11 cellular contexts compared by ENCODE assay signal in the genomic region with DNA sequence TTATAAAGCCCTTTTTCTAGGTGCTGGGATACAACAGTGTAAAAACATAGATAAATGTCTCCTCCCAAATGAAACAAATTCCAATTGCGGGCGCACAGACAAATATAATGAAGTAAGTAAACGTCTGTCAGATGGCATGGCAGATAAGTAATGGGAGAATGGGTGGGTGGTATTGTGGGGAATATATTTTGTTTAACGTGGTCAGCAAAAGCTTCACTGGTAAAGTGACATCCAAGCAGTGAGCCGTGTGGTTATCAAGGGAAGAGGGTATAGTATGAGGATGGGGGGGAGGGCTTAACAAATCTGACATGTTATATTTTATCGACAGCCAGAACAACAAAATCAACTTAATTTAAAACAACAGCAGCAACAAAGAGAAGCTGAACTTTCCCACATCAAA. TPM values are rescaled to one million over a fixed set of nuclear protein-coding genes. Genes with fewer than 3 reads are reported as not detected.
A peak's percentile ranks its signal among the peaks of the same experiment; 100 is the strongest.
DNase-seq lines count a peak whose midpoint lies in the region; ATAC-seq and TF ChIP-seq lines count a peak whose summit lies in the region.
"Had no signal": no experiment of that assay in that cellular context is flagged by ENCODE, and none has a peak within 500 bp of the region (broad histone marks: within the 10 kb centered on the region; RNA-seq: fewer than 3 reads in every experiment).

No MANE protein-coding gene starts in this region.

- H3K27ac ChIP-seq in upper lobe of left lung (no peak overlapping the region), foreskin keratinocyte (no peak overlapping the region)

- H3K36me3 Mint-ChIP-seq in activated CD8-positive, alpha-beta memory T cell treated with anti-CD3 and anti-CD28 coated beads, Interleukin-2, amount 10 ng/mL, durations not matched to agents 7 days and 5 days, result peaks cover 15% of the 10 kb centered on the region
- H3K36me3 Mint-ChIP-seq in endothelial cell (ENCODE audit: low read depth, unreplicated experiment), result no peaks in the 10 kb centered on the region

- H3K4me1 ChIP-seq in upper lobe of left lung (peaks cover 7 to 18% (median 12%) of the 10 kb centered on the region in 4 donors), foreskin keratinocyte (peaks cover 5% of the 10 kb centered on the region)

- TF ChIP-seq EP300 in upper lobe of left lung (IDR thresholded peaks at IDR 0.05), result no peak

- peaks cover 11% of the 10 kb centered on the region for H3K4me1 Mint-ChIP-seq in activated CD8-positive, alpha-beta memory T cell treated with anti-CD3 and anti-CD28 coated beads, Interleukin-2, amount 10 ng/mL, durations not matched to agents 7 days and 5 days
- peaks cover 2% of the 10 kb centered on the region for H3K4me1 Mint-ChIP-seq in endothelial cell (ENCODE audit: unreplicated experiment)
- peaks cover 7% of the 10 kb centered on the region for H3K4me1 Mint-ChIP-seq in stimulated activated naive CD8-positive, alpha-beta T cell treated with anti-CD3 and anti-CD28 coated beads, Interleukin-15, amount 100 ng/mL, for 72 hours

- no peak for TF ChIP-seq POLR2A in upper lobe of left lung (IDR thresholded peaks at IDR 0.05)

- CTCF ChIA-PET in activated CD8-positive, alpha-beta memory T cell treated with anti-CD3 and anti-CD28 coated beads, Interleukin-2, amount 10 ng/mL, durations not matched to agents 7 days and 5 days (lab: Charles Lee), result interaction anchor here (1.4 to 1.6 kb wide), 2 partner anchors 40 to 48 kb away, joined by 6 to 8 read pairs; no protein-coding TSS in a partner anchor

- H3K27me3 Mint-ChIP-seq in activated CD8-positive, alpha-beta memory T cell treated with anti-CD3 and anti-CD28 coated beads, Interleukin-2, amount 10 ng/mL, durations not matched to agents 7 days and 5 days, result no peaks in the 10 kb centered on the region
- H3K27me3 Mint-ChIP-seq in endothelial cell (ENCODE audit: unreplicated experiment), result peaks cover 3% of the 10 kb centered on the region
- H3K27me3 Mint-ChIP-seq in stimulated activated naive CD8-positive, alpha-beta T cell treated with anti-CD3 and anti-CD28 coated beads, Interleukin-15, amount 100 ng/mL, for 72 hours, result no peaks in the 10 kb centered on the region

- WGBS in upper lobe of left lung, 2 donors, result 46 to 47% methylated on average over 6 of the region's 6 CpGs

- H3K4me3 Mint-ChIP-seq in activated CD8-positive, alpha-beta memory T cell treated with anti-CD3 and anti-CD28 coated beads, Interleukin-2, amount 10 ng/mL, durations not matched to agents 7 days and 5 days, result peak overlapping the region; percentile 85
- peak overlapping the region; percentile 94 for H3K4me3 Mint-ChIP-seq in endothelial cell (ENCODE audit: unreplicated experiment)
- peak overlapping the region; percentile 89 to 90 for H3K4me3 Mint-ChIP-seq in stimulated activated naive CD8-positive, alpha-beta T cell treated with anti-CD3 and anti-CD28 coated beads, Interleukin-15, amount 100 ng/mL, for 72 hours

- no peak for DNase-seq in activated CD8-positive, alpha-beta memory T cell treated with anti-CD3 and anti-CD28 coated beads, Interleukin-2, amount 10 ng/mL, durations not matched to agents 7 days and 5 days
- no peak for DNase-seq in activated CD8-positive, alpha-beta memory T cell treated with anti-CD3 and anti-CD28 coated beads for 24 hours
- peak; percentile 34 for DNase-seq in SK-N-DZ (ENCODE audit: low spot score)
- DNase-seq in endothelial cell (ENCODE audit: low spot score), result no peak
- no peak for DNase-seq in stimulated activated naive CD8-positive, alpha-beta T cell treated with anti-CD3 and anti-CD28 coated beads, Interleukin-15, amount 100 ng/mL, for 72 hours
- no peak for DNase-seq in upper lobe of left lung
- DNase-seq in NCI-H1092 treated with DMSO at 0.1 percent for 48 hours (lab: John Stamatoyannopoulos, UW), result no peak
- no peak for DNase-seq in foreskin keratinocyte
- DNase-seq: activated CD4-positive, CD25-positive, alpha-beta regulatory T cell; stimulated activated CD4-positive, alpha-beta T cell treated with anti-CD3 and anti-CD28 coated beads, Interleukin-4, amount 100 ng/mL, for 24 hours had no signal

- TF ChIP-seq CTCF in endothelial cell (IDR thresholded peaks at IDR 0.05; ENCODE audit: unreplicated experiment) (no peak), upper lobe of left lung (IDR thresholded peaks at IDR 0.05) (no peak), foreskin keratinocyte (conservative IDR thresholded peaks at IDR 0.05) (no peak)

- no peak for ATAC-seq in activated CD8-positive, alpha-beta memory T cell treated with anti-CD3 and anti-CD28 coated beads, Interleukin-2, amount 10 ng/mL, durations not matched to agents 7 days and 5 days
- ATAC-seq in stimulated activated naive CD8-positive, alpha-beta T cell treated with anti-CD3 and anti-CD28 coated beads, Interleukin-15, amount 100 ng/mL, for 72 hours, result no peak
- no peak for ATAC-seq in upper lobe of left lung (ENCODE audit: low FRiP score in 2 of 2)
- ATAC-seq in foreskin keratinocyte, result no peak

- peak overlapping the region in 1 of 4 donors; percentile 62 for H3K4me3 ChIP-seq in upper lobe of left lung

- H3K27ac Mint-ChIP-seq in activated CD8-positive, alpha-beta memory T cell treated with anti-CD3 and anti-CD28 coated beads, Interleukin-2, amount 10 ng/mL, durations not matched to agents 7 days and 5 days, result peak overlapping the region; percentile 85
- no peak overlapping the region for H3K27ac Mint-ChIP-seq in endothelial cell (ENCODE audit: unreplicated experiment)
- peak overlapping the region; percentile 90 to 93 for H3K27ac Mint-ChIP-seq in stimulated activated naive CD8-positive, alpha-beta T cell treated with anti-CD3 and anti-CD28 coated beads, Interleukin-15, amount 100 ng/mL, for 72 hours

- H3K36me3 ChIP-seq in upper lobe of left lung, result peaks cover 0 to 32% (median 10%) of the 10 kb centered on the region in 4 donors

- no peaks in the 10 kb centered on the region for H3K9me3 Mint-ChIP-seq in activated CD8-positive, alpha-beta memory T cell treated with anti-CD3 and anti-CD28 coated beads, Interleukin-2, amount 10 ng/mL, durations not matched to agents 7 days and 5 days (ENCODE audit: low read depth)
- H3K9me3 Mint-ChIP-seq in endothelial cell (ENCODE audit: unreplicated experiment), result no peaks in the 10 kb centered on the region
- H3K9me3 Mint-ChIP-seq in stimulated activated naive CD8-positive, alpha-beta T cell treated with anti-CD3 and anti-CD28 coated beads, Interleukin-15, amount 100 ng/mL, for 72 hours, result no peaks in the 10 kb centered on the region

- H3K27me3 ChIP-seq in upper lobe of left lung (no peaks in the 10 kb centered on the region), foreskin keratinocyte (no peaks in the 10 kb centered on the region)

- H3K9me3 ChIP-seq in upper lobe of left lung, result no peaks in the 10 kb centered on the region

RNA-seq across cellular contexts. Expression of a gene that starts 1.2 kb away (rescaled TPM):
- total RNA-seq in activated CD8-positive, alpha-beta memory T cell treated with anti-CD3 and anti-CD28 coated beads, Interleukin-2, amount 10 ng/mL, durations not matched to agents 7 days and 5 days, result 10 to 100 TPM; 26.1 to 38.4 TPM
- polyA plus RNA-seq in SK-N-DZ (2014; cell fraction: cytosol; rRNA removed), result 17.8 and 20.0 TPM in 2 replicates
- 10.2 and 13.4 TPM in 2 replicates for polyA plus RNA-seq in SK-N-DZ (2014; cell fraction: nucleus; rRNA removed)
- total RNA-seq in endothelial cell (ENCODE audit: unreplicated experiment) (17.9 TPM), upper lobe of left lung (10 to 100 TPM in 5 of 6 donors, 1 to 10 TPM in 1; 6.8 to 24.9 (median 15.9) TPM), foreskin keratinocyte (4.8 and 6.2 TPM in 2 replicates)
- polyA plus RNA-seq in foreskin keratinocyte, result 5.4 and 6.6 TPM in 2 replicates

RNA-seq across cellular contexts. Expression of a gene that starts 31.9 kb away (rescaled TPM):
- not detected for total RNA-seq in activated CD8-positive, alpha-beta memory T cell treated with anti-CD3 and anti-CD28 coated beads, Interleukin-2, amount 10 ng/mL, durations not matched to agents 7 days and 5 days
- polyA plus RNA-seq in SK-N-DZ (2014; cell fraction: cytosol; rRNA removed), result not detected in 2 replicates
- not detected in 2 replicates for polyA plus RNA-seq in SK-N-DZ (2014; cell fraction: nucleus; rRNA removed)
- not detected for total RNA-seq in endothelial cell (ENCODE audit: unreplicated experiment)
- not detected for total RNA-seq in upper lobe of left lung
- not detected in 2 replicates for total RNA-seq in foreskin keratinocyte
- polyA plus RNA-seq in foreskin keratinocyte, result not detected in 2 replicates
- total RNA-seq: fibroblast of villous mesenchyme had no signal
